In the genomic region with DNA sequence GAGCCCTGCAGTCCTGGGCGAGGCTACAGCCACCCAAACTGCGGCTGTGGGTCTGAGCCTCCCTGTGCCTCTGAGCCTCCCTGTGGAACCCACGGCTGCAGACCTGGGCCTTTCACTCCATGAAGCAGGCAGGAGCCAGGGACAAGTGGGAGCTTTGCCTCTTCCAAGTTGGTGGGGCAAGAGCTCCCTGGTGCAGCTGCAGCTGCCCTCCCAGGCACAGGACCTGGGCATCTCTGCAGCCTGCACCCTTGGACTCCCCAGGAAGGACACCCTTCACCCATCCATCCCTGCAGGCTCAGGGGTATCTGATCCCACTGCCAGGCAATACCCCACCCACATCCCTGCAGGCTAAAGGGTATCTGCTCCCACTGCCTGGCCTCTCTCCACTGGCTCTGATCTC, we compare ENCODE assay signal across 36 cellular contexts. TPM values are rescaled to one million over a fixed set of nuclear protein-coding genes. Genes with fewer than 3 reads are reported as not detected.
"Had no signal": no experiment of that assay in that cellular context is flagged by ENCODE, and none has a peak within 500 bp of the region (broad histone marks: within the 10 kb centered on the region; RNA-seq: fewer than 3 reads in every experiment).

No MANE protein-coding gene starts in this region.

- H3K9me3 Mint-ChIP-seq: activated naive CD8-positive, alpha-beta T cell treated with anti-CD3 and anti-CD28 coated beads for 36 hours; activated T-helper 1 cell treated with anti-CD3 and anti-CD28 coated beads, Interleukin-12 subunit alpha, Interleukin-12 subunit beta, Interleukin-2, Interleukin-4 antibody, amounts not matched to agents 30 ng/mL and 10 ng/mL and 1 ng/mL, durations not matched to agents 14 hours and 24 hours and 36 hours; effector memory CD8-positive, alpha-beta T cell; T-helper 2 cell treated with Interferon-gamma antibody and Interleukin-4, amounts not matched to agents 5 μg/mL and 100 μg/mL, for 36 hours had no signal

- H3K4me1 ChIP-seq: adrenal gland had no signal

- H3K36me3 ChIP-seq: adrenal gland, esophagus squamous epithelium, gastroesophageal sphincter, WERI-Rb-1 had no signal

- ATAC-seq: activated CD4-positive, CD25-positive, alpha-beta regulatory T cell treated with anti-CD3 and anti-CD28 coated beads, Interleukin-2, amount 50 U/mL, for 24 hours; activated CD8-positive, alpha-beta T cell treated with anti-CD3 and anti-CD28 coated beads for 36 hours; activated naive CD8-positive, alpha-beta T cell treated with anti-CD3 and anti-CD28 coated beads, Interleukin-2, amount 50 U/mL, for 24 hours; body of pancreas; effector memory CD8-positive, alpha-beta T cell; gastroesophageal sphincter; T-helper 17 cell had no signal

- H3K4me3 ChIP-seq: adrenal gland, body of pancreas, esophagus squamous epithelium, gastroesophageal sphincter had no signal

- H3K27me3 ChIP-seq: adrenal gland, body of pancreas had no signal

- DNase-seq: activated B cell treated with CpG ODN at 0.5 μM for 24 hours; activated CD4-positive, alpha-beta T cell treated with anti-CD3 and anti-CD28 coated beads for 48 hours; activated CD4-positive, alpha-beta T cell treated with anti-CD3 and anti-CD28 coated beads, Interleukin-2, amount 50 U/mL, for 1 hour; activated CD4-positive, alpha-beta T cell treated with anti-CD3 and anti-CD28 coated beads, Interleukin-2, amount 50 U/mL, for 48 hours; activated CD8-positive, alpha-beta memory T cell treated with anti-CD3 and anti-CD28 coated beads for 24 hours; activated CD8-positive, alpha-beta T cell treated with anti-CD3 and anti-CD28 coated beads for 36 hours; activated effector memory CD4-positive, alpha-beta T cell treated with anti-CD3 and anti-CD28 coated beads, Interleukin-2, amount 50 U/mL, for 16 hours; activated naive CD4-positive, alpha-beta T cell treated with anti-CD3 and anti-CD28 coated beads for 36 hours; activated naive CD8-positive, alpha-beta T cell treated with anti-CD3 and anti-CD28 coated beads for 36 hours; activated naive CD8-positive, alpha-beta T cell treated with anti-CD3 and anti-CD28 coated beads, Interleukin-2, amount 50 U/mL, for 24 hours; activated T-cell treated with anti-CD3 and anti-CD28 coated beads, Interleukin-2, amount 50 U/mL, for 1 hour; activated T-cell treated with anti-CD3 and anti-CD28 coated beads, Interleukin-2, amount 50 U/mL, for 48 hours; adrenal gland; amygdala; aorta; body of pancreas; caudate nucleus; cortex of kidney; effector CD4-positive, alpha-beta T cell; effector memory CD8-positive, alpha-beta T cell; erythroblast; esophagus squamous epithelium; foreskin melanocyte; T-helper 1 cell; T-helper 17 cell; T1000; WERI-Rb-1 had no signal

- H3K27ac ChIP-seq: adrenal gland, body of pancreas, esophagus squamous epithelium, gastroesophageal sphincter, WERI-Rb-1 had no signal

- H3K9me3 ChIP-seq: adrenal gland, body of pancreas, esophagus squamous epithelium had no signal

- H3K27ac Mint-ChIP-seq: activated B cell treated with CpG ODN at 0.5 μM for 24 hours; activated CD8-positive, alpha-beta T cell treated with anti-CD3 and anti-CD28 coated beads for 36 hours; activated naive CD4-positive, alpha-beta T cell treated with anti-CD3 and anti-CD28 coated beads for 36 hours; activated naive CD4-positive, alpha-beta T cell treated with anti-CD3 and anti-CD28 coated beads, Interleukin-2, amount 50 U/mL, for 24 hours; activated naive CD8-positive, alpha-beta T cell treated with anti-CD3 and anti-CD28 coated beads for 36 hours; activated naive CD8-positive, alpha-beta T cell treated with anti-CD3 and anti-CD28 coated beads, Interleukin-2, amount 50 U/mL, for 24 hours; activated T-helper 1 cell treated with anti-CD3 and anti-CD28 coated beads, Interleukin-12 subunit alpha, Interleukin-12 subunit beta, Interleukin-2, Interleukin-4 antibody, amounts not matched to agents 30 ng/mL and 10 ng/mL and 1 ng/mL, durations not matched to agents 14 hours and 24 hours and 36 hours; activated T-helper 2 cell treated with anti-CD3 and anti-CD28 coated beads, Interferon-gamma antibody, Interleukin-2, Interleukin-4, amounts not matched to agents 10 μg/mL and 5 μg/mL and 100 μg/mL, durations not matched to agents 14 hours and 24 hours and 36 hours; effector memory CD8-positive, alpha-beta T cell; T-helper 17 cell; T-helper 2 cell treated with Interferon-gamma antibody and Interleukin-4, amounts not matched to agents 5 μg/mL and 100 μg/mL, for 36 hours had no signal

- H3K4me1 Mint-ChIP-seq: activated B cell treated with CpG ODN at 0.5 μM for 24 hours; activated naive CD4-positive, alpha-beta T cell treated with anti-CD3 and anti-CD28 coated beads, Interleukin-2, amount 50 U/mL, for 24 hours; activated naive CD8-positive, alpha-beta T cell treated with anti-CD3 and anti-CD28 coated beads for 36 hours; activated naive CD8-positive, alpha-beta T cell treated with anti-CD3 and anti-CD28 coated beads, Interleukin-2, amount 50 U/mL, for 24 hours; T-helper 17 cell had no signal

- H3K4me3 Mint-ChIP-seq: activated B cell treated with CpG ODN at 0.5 μM for 24 hours; activated CD8-positive, alpha-beta T cell treated with anti-CD3 and anti-CD28 coated beads for 36 hours; activated naive CD4-positive, alpha-beta T cell treated with anti-CD3 and anti-CD28 coated beads for 36 hours; activated naive CD4-positive, alpha-beta T cell treated with anti-CD3 and anti-CD28 coated beads, Interleukin-2, amount 50 U/mL, for 24 hours; activated naive CD8-positive, alpha-beta T cell treated with anti-CD3 and anti-CD28 coated beads for 36 hours; activated naive CD8-positive, alpha-beta T cell treated with anti-CD3 and anti-CD28 coated beads, Interleukin-2, amount 50 U/mL, for 24 hours; activated T-helper 1 cell treated with anti-CD3 and anti-CD28 coated beads, Interleukin-12 subunit alpha, Interleukin-12 subunit beta, Interleukin-2, Interleukin-4 antibody, amounts not matched to agents 30 ng/mL and 10 ng/mL and 1 ng/mL, durations not matched to agents 14 hours and 24 hours and 36 hours; effector memory CD8-positive, alpha-beta T cell; T-helper 17 cell; T-helper 2 cell treated with Interferon-gamma antibody and Interleukin-4, amounts not matched to agents 5 μg/mL and 100 μg/mL, for 36 hours had no signal

- H3K36me3 Mint-ChIP-seq: activated naive CD4-positive, alpha-beta T cell treated with anti-CD3 and anti-CD28 coated beads, Interleukin-2, amount 50 U/mL, for 24 hours; activated naive CD8-positive, alpha-beta T cell treated with anti-CD3 and anti-CD28 coated beads for 36 hours had no signal

RNA-seq across cellular contexts. Expression of a gene that starts 2.3 kb away (rescaled TPM):
- total RNA-seq: activated B cell treated with CpG ODN at 0.5 μM for 24 hours; activated CD8-positive, alpha-beta T cell treated with anti-CD3 and anti-CD28 coated beads for 36 hours; activated naive CD4-positive, alpha-beta T cell treated with anti-CD3 and anti-CD28 coated beads for 36 hours; activated naive CD8-positive, alpha-beta T cell treated with anti-CD3 and anti-CD28 coated beads for 36 hours; activated T-helper 1 cell treated with anti-CD3 and anti-CD28 coated beads, Interleukin-12 subunit alpha, Interleukin-12 subunit beta, Interleukin-2, Interleukin-4 antibody, amounts not matched to agents 30 ng/mL and 10 ng/mL and 1 ng/mL, durations not matched to agents 14 hours and 24 hours and 36 hours; activated T-helper 2 cell treated with anti-CD3 and anti-CD28 coated beads, Interferon-gamma antibody, Interleukin-2, Interleukin-4, amounts not matched to agents 10 μg/mL and 5 μg/mL and 100 μg/mL, durations not matched to agents 14 hours and 24 hours and 36 hours; body of pancreas; chondrocyte; dermis blood vessel endothelial cell; esophagus squamous epithelium; glomerular endothelial cell; T-helper 17 cell had no signal

RNA-seq across cellular contexts. Expression of a gene that starts 28.7 kb away (rescaled TPM):
- total RNA-seq: activated B cell treated with CpG ODN at 0.5 μM for 24 hours; activated CD8-positive, alpha-beta T cell treated with anti-CD3 and anti-CD28 coated beads for 36 hours; activated naive CD4-positive, alpha-beta T cell treated with anti-CD3 and anti-CD28 coated beads for 36 hours; activated naive CD8-positive, alpha-beta T cell treated with anti-CD3 and anti-CD28 coated beads for 36 hours; activated T-helper 1 cell treated with anti-CD3 and anti-CD28 coated beads, Interleukin-12 subunit alpha, Interleukin-12 subunit beta, Interleukin-2, Interleukin-4 antibody, amounts not matched to agents 30 ng/mL and 10 ng/mL and 1 ng/mL, durations not matched to agents 14 hours and 24 hours and 36 hours; activated T-helper 2 cell treated with anti-CD3 and anti-CD28 coated beads, Interferon-gamma antibody, Interleukin-2, Interleukin-4, amounts not matched to agents 10 μg/mL and 5 μg/mL and 100 μg/mL, durations not matched to agents 14 hours and 24 hours and 36 hours; T-helper 17 cell had no signal
